Comparison of ENCODE assay signal across 8 cellular contexts in the genomic region with DNA sequence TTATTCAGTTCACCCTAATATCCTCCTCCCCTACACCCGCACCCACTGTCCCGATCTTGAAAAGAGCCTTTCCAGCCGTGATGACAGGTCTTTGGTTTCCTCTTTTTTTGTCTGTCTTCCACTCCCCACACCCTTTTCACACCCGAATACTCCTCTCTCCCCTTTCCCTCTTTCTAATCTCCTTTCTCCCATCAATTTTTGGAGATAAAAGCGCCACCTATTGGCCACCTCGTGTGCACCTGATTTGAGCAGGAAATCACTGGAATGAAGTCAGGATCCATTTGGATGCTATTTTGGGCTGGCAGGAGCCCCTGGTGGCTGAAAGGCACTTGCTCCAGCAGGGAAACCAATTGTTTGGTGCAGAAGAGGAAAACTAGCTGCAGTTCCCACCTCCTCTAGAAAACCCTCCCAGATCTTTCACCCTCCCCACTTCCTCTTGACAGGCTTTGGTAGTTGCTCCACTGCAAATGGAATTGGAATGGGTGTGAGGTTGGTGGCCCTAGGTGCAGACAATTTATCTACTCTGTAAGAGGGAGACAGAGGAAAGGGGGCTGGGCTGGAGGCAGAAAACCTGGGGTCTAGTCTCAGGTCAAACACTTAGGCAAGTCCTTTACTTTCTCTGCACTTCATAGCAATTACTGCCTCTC. TPM values are rescaled to one million over a fixed set of nuclear protein-coding genes. Genes with fewer than 3 reads are reported as not detected.
A peak's percentile ranks its signal among the peaks of the same experiment; 100 is the strongest.
DNase-seq lines count a peak whose midpoint lies in the region; ATAC-seq and TF ChIP-seq lines count a peak whose summit lies in the region.

No MANE protein-coding gene starts in this region.

- H3K27ac ChIP-seq in heart left ventricle: no peak overlapping the region
- H3K27ac ChIP-seq in tibial nerve: no peak overlapping the region

- 3 to 10% (median 5%) methylated on average over 6 of the region's 6 CpGs for WGBS in heart left ventricle, 4 donors
- 9 to 10% methylated on average over 6 of the region's 6 CpGs for WGBS in tibial nerve, 2 donors

- H3K27me3 ChIP-seq in heart left ventricle: peaks cover 0 to 43% (median 21%) of the 10 kb centered on the region in 9 donors
- H3K27me3 ChIP-seq in tibial nerve: peaks cover 0 to 8% of the 10 kb centered on the region in 2 donors

- TF ChIP-seq CTCF in heart left ventricle (IDR thresholded peaks at IDR 0.05) (peak; percentile 45 to 78 (median 59)), tibial nerve (IDR thresholded peaks at IDR 0.05) (peak; percentile 49 to 66 (median 64))

- ATAC-seq in SK-N-SH treated with all-trans-retinoic acid at 6 μM for 48 hours (peak; percentile 91), heart left ventricle (no peak), GM19351 (IDR thresholded peaks at IDR 0.05; ENCODE audit: unreplicated experiment) (no peak), HG03439 (IDR thresholded peaks at IDR 0.05; ENCODE audit: unreplicated experiment) (no peak)

- H3K9me3 Mint-ChIP-seq in T-helper 2 cell treated with Interferon-gamma antibody and Interleukin-4, amounts not matched to agents 5 μg/mL and 100 μg/mL, for 36 hours: no peaks in the 10 kb centered on the region

- no peak for TF ChIP-seq EP300 in tibial nerve (IDR thresholded peaks at IDR 0.05)

- DNase-seq in EL (peak; percentile 77), M059J (ENCODE audit: low read depth) (peak; percentile 72), heart left ventricle (no peak), tibial nerve (ENCODE audit: low spot score in 2 of 2) (no peak)
- no peak for DNase-seq in T-helper 2 cell treated with Interferon-gamma antibody and Interleukin-4, amounts not matched to agents 5 μg/mL and 100 μg/mL, for 36 hours (ENCODE audit: low spot score)

- H3K27me3 Mint-ChIP-seq in T-helper 2 cell treated with Interferon-gamma antibody and Interleukin-4, amounts not matched to agents 5 μg/mL and 100 μg/mL, for 36 hours (ENCODE audit: low read depth): peaks cover 29% of the 10 kb centered on the region

- H3K9me3 ChIP-seq in heart left ventricle: no peaks in the 10 kb centered on the region
- no peaks in the 10 kb centered on the region for H3K9me3 ChIP-seq in tibial nerve

- no peaks in the 10 kb centered on the region for H3K36me3 ChIP-seq in heart left ventricle
- no peaks in the 10 kb centered on the region for H3K36me3 ChIP-seq in tibial nerve

- H3K4me1 ChIP-seq in heart left ventricle (peaks cover 0 to 7% (median 0%) of the 10 kb centered on the region in 12 donors), tibial nerve (peaks cover 0 to 6% (median 0%) of the 10 kb centered on the region in 4 donors)

- H3K4me3 ChIP-seq in heart left ventricle (no peak overlapping the region), tibial nerve (no peak overlapping the region)

- no peaks in the 10 kb centered on the region for H3K36me3 Mint-ChIP-seq in T-helper 2 cell treated with Interferon-gamma antibody and Interleukin-4, amounts not matched to agents 5 μg/mL and 100 μg/mL, for 36 hours (ENCODE audit: low read depth)

- H3K27ac Mint-ChIP-seq in T-helper 2 cell treated with Interferon-gamma antibody and Interleukin-4, amounts not matched to agents 5 μg/mL and 100 μg/mL, for 36 hours: no peak overlapping the region

- no peaks in the 10 kb centered on the region for H3K4me1 Mint-ChIP-seq in T-helper 2 cell treated with Interferon-gamma antibody and Interleukin-4, amounts not matched to agents 5 μg/mL and 100 μg/mL, for 36 hours (ENCODE audit: low read depth)

- intact Hi-C loops in heart left ventricle (cut with DNase I): loop anchor here in 7 of 10 donors (5.0 to 10.0 kb wide), 3 partner anchors 232 to 247 kb away; a partner anchor contains a TSS

- H3K4me3 Mint-ChIP-seq in T-helper 2 cell treated with Interferon-gamma antibody and Interleukin-4, amounts not matched to agents 5 μg/mL and 100 μg/mL, for 36 hours: no peak overlapping the region

- TF ChIP-seq POLR2A in heart left ventricle (IDR thresholded peaks at IDR 0.05): no peak
- no peak for TF ChIP-seq POLR2A in tibial nerve (IDR thresholded peaks at IDR 0.05)

TF ChIP-seq in SK-N-SH treated with all-trans-retinoic acid at 6 μM for 48 hours, 23 proteins besides CTCF, POLR2A, EP300 and RAD21:
- TF ChIP-seq SNAI2 (CRISPR knock-in tag; IDR thresholded peaks at IDR 0.05) (no peak), ISL1 (CRISPR knock-in tag; IDR thresholded peaks at IDR 0.05) (no peak), GLIS3 (CRISPR knock-in tag; IDR thresholded peaks at IDR 0.05) (no peak), PPARA (CRISPR knock-in tag; IDR thresholded peaks at IDR 0.05; ENCODE audit: borderline replicate concordance) (no peak), OSR1 (CRISPR knock-in tag; IDR thresholded peaks at IDR 0.05) (no peak)
- TF ChIP-seq, protein P1, sequence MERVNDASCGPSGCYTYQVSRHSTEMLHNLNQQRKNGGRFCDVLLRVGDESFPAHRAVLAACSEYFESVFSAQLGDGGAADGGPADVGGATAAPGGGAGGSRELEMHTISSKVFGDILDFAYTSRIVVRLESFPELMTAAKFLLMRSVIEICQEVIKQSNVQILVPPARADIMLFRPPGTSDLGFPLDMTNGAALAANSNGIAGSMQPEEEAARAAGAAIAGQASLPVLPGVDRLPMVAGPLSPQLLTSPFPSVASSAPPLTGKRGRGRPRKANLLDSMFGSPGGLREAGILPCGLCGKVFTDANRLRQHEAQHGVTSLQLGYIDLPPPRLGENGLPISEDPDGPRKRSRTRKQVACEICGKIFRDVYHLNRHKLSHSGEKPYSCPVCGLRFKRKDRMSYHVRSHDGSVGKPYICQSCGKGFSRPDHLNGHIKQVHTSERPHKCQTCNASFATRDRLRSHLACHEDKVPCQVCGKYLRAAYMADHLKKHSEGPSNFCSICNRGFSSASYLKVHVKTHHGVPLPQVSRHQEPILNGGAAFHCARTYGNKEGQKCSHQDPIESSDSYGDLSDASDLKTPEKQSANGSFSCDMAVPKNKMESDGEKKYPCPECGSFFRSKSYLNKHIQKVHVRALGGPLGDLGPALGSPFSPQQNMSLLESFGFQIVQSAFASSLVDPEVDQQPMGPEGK (CRISPR knock-in tag; IDR thresholded peaks at IDR 0.05; ENCODE audit: borderline replicate concordance): no peak
- TF ChIP-seq, protein P2, sequence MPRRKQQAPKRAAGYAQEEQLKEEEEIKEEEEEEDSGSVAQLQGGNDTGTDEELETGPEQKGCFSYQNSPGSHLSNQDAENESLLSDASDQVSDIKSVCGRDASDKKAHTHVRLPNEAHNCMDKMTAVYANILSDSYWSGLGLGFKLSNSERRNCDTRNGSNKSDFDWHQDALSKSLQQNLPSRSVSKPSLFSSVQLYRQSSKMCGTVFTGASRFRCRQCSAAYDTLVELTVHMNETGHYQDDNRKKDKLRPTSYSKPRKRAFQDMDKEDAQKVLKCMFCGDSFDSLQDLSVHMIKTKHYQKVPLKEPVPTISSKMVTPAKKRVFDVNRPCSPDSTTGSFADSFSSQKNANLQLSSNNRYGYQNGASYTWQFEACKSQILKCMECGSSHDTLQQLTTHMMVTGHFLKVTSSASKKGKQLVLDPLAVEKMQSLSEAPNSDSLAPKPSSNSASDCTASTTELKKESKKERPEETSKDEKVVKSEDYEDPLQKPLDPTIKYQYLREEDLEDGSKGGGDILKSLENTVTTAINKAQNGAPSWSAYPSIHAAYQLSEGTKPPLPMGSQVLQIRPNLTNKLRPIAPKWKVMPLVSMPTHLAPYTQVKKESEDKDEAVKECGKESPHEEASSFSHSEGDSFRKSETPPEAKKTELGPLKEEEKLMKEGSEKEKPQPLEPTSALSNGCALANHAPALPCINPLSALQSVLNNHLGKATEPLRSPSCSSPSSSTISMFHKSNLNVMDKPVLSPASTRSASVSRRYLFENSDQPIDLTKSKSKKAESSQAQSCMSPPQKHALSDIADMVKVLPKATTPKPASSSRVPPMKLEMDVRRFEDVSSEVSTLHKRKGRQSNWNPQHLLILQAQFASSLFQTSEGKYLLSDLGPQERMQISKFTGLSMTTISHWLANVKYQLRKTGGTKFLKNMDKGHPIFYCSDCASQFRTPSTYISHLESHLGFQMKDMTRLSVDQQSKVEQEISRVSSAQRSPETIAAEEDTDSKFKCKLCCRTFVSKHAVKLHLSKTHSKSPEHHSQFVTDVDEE (CRISPR knock-in tag; IDR thresholded peaks at IDR 0.05): no peak
TF ChIP-seq in SK-N-SH treated with all-trans-retinoic acid at 6 μM for 48 hours: peak in this region for 0.

RNA-seq across cellular contexts. Expression of a gene that starts 8.4 kb away (rescaled TPM):
- total RNA-seq in M059J (2014; rRNA removed; shearing (Covaris generic)): not detected in 2 replicates
- total RNA-seq in heart left ventricle: not detected
- not detected for polyA plus RNA-seq in heart left ventricle
- under 1 TPM in 2 of 4 donors, not detected in 2; 0.21 to 0.98 TPM for total RNA-seq in tibial nerve

RNA-seq across cellular contexts. Expression of a gene that starts 13.4 kb away (rescaled TPM):
- total RNA-seq in M059J (2014; rRNA removed; shearing (Covaris generic)): 0.37 and 0.94 TPM in 2 replicates
- total RNA-seq in heart left ventricle (under 1 TPM in 5 of 9 donors, not detected in 4; 0.05 to 0.14 (median 0.12) TPM), tibial nerve (10 to 100 TPM; 11.7 to 34.7 (median 27.6) TPM)
- under 1 TPM; 0.01 to 0.04 TPM for polyA plus RNA-seq in heart left ventricle

Comparison
In these comparisons a context has a peak if more than half of its experiments do, and no peak if none do; other contexts are left out.
1. DNase-seq: peak in EL (single experiment) and M059J (single experiment); none in heart left ventricle (0 of 5), tibial nerve (0 of 2) and T-helper 2 cell treated with Interferon-gamma antibody and Interleukin-4, amounts not matched to agents 5 μg/mL and 100 μg/mL, for 36 hours (single experiment).